Comparison of ENCODE assay signal across 8 cellular contexts in the genomic region with DNA sequence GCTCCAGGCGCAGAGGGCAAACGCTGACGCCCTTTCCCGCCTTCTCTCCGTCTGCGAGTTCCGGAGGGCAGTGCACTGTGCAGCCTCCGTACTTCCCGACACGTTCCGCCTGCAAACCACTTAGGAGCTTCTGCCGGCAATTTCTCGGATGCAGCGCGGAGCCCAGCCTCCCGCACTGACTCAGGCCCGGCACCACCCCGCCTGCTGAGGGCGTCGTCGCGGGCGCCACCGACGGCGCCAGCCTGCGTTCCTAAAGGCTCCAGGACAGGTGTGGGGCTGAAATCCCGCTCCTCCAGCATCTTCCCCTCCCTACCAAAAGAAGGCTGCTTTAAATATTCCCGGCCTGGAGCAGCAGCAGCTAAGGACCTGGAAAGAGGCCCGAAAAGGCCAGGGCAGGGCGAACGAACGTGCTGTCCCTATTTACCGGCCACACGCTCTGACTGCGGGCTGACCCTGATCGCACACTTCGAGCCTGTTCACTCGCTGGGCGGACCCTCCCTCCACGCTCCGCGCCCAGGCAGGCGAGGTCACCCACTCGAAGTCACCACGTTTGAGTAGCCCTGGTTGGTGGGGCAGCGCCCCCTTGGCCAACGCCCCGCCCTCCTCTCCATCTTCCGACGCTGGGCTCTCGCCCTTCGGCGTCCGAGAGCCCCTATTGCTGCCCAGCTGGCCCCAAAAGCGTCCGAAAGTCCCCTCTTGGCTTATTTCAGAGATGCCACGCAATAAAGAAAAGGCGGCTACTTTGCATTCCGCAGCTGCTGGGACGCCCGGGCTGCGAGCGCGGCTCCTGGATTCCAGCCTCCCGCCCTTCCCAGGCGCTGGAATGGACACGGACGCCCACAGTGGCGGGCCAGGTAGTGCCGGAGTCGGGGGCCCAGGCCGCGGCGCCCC. TPM values are rescaled to one million over a fixed set of nuclear protein-coding genes. Genes with fewer than 3 reads are reported as not detected.
DNase-seq lines count a peak whose midpoint lies in the region; ATAC-seq and TF ChIP-seq lines count a peak whose summit lies in the region.

No MANE protein-coding gene starts in this region.

- H3K27ac Mint-ChIP-seq in activated CD4-positive, alpha-beta T cell treated with anti-CD3 and anti-CD28 coated beads, Interleukin-2, amount 10 ng/mL, durations not matched to agents 24 days and 14 days = no peak overlapping the region
- H3K27ac Mint-ChIP-seq in WTC11 = no peak overlapping the region

- H3K36me3 Mint-ChIP-seq in activated CD4-positive, alpha-beta T cell treated with anti-CD3 and anti-CD28 coated beads, Interleukin-2, amount 10 ng/mL, durations not matched to agents 24 days and 14 days (ENCODE audit: low read depth) = no peaks in the 10 kb centered on the region
- no peaks in the 10 kb centered on the region for H3K36me3 Mint-ChIP-seq in WTC11

- H3K4me3 Mint-ChIP-seq in activated CD4-positive, alpha-beta T cell treated with anti-CD3 and anti-CD28 coated beads, Interleukin-2, amount 10 ng/mL, durations not matched to agents 24 days and 14 days = peak overlapping the region; percentile 90
- peak overlapping the region; percentile 78 for H3K4me3 Mint-ChIP-seq in WTC11

- H3K4me1 Mint-ChIP-seq in activated CD4-positive, alpha-beta T cell treated with anti-CD3 and anti-CD28 coated beads, Interleukin-2, amount 10 ng/mL, durations not matched to agents 24 days and 14 days = peaks cover 5% of the 10 kb centered on the region
- H3K4me1 Mint-ChIP-seq in WTC11 = peaks cover 15% of the 10 kb centered on the region

- ATAC-seq in HG02870 (IDR thresholded peaks at IDR 0.05; ENCODE audit: unreplicated experiment) (peak; percentile 40), WTC11 (peak; percentile 57), left ventricle myocardium superior (peak; percentile 60), sciatic nerve (peak; percentile 66)

- no peaks in the 10 kb centered on the region for H3K9me3 Mint-ChIP-seq in activated CD4-positive, alpha-beta T cell treated with anti-CD3 and anti-CD28 coated beads, Interleukin-2, amount 10 ng/mL, durations not matched to agents 24 days and 14 days
- no peaks in the 10 kb centered on the region for H3K9me3 Mint-ChIP-seq in WTC11

- intact Hi-C loops in activated CD4-positive, alpha-beta T cell treated with anti-CD3 and anti-CD28 coated beads, Interleukin-2, amount 10 ng/mL, durations not matched to agents 24 days and 14 days (cut with micrococcal nuclease) = loop anchor here (10.0 kb wide), 3 partner anchors 365 to 665 kb away; a partner anchor contains a TSS
- intact Hi-C loops in left ventricle myocardium superior (cut with micrococcal nuclease) (no loop called here), sciatic nerve (cut with DNase I) (no loop called here)

- no peak for DNase-seq in activated CD4-positive, alpha-beta T cell treated with anti-CD3 and anti-CD28 coated beads, Interleukin-2, amount 10 ng/mL, durations not matched to agents 24 days and 14 days
- DNase-seq in activated CD4-positive, alpha-beta T cell treated with anti-CD3 and anti-CD28 coated beads for 4 hours = no peak
- DNase-seq in WTC11 (ENCODE audit: low spot score) (peak; percentile 54), left ventricle myocardium superior (peak; percentile 31), sciatic nerve (ENCODE audit: low spot score) (no peak), GM19240 (ENCODE audit: insufficient read length, low spot score) (no peak), cerebellar cortex (ENCODE audit: low spot score) (no peak)

- CTCF ChIA-PET in WTC11 (lab: Charles Lee) = interaction anchor here (0.6 to 2.4 kb wide), 3 partner anchors 9 to 82 kb away, joined by 3 to 18 read pairs (median 4); no protein-coding TSS in a partner anchor

- POLR2A ChIA-PET in WTC11 (lab: Charles Lee) = interaction anchor here (0.6 to 3.6 kb wide), 3 partner anchors 9 to 1160 kb away, joined by 3 to 27 read pairs (median 4); a partner anchor contains a TSS

- no peak for TF ChIP-seq CTCF in WTC11 (IDR thresholded peaks at IDR 0.05)

- peaks cover 77% of the 10 kb centered on the region for H3K27me3 Mint-ChIP-seq in activated CD4-positive, alpha-beta T cell treated with anti-CD3 and anti-CD28 coated beads, Interleukin-2, amount 10 ng/mL, durations not matched to agents 24 days and 14 days
- peaks cover 74% of the 10 kb centered on the region for H3K27me3 Mint-ChIP-seq in WTC11 (ENCODE audit: low read depth)

TF ChIP-seq in WTC11, 78 proteins besides CTCF, POLR2A, EP300 and RAD21 (continues in another document):
- TF ChIP-seq ESRRA (CRISPR knock-in tag; IDR thresholded peaks at IDR 0.05; ENCODE audit: borderline replicate concordance) (no peak), TP53 (CRISPR knock-in tag; IDR thresholded peaks at IDR 0.05) (no peak), FOXJ3 (CRISPR knock-in tag; IDR thresholded peaks at IDR 0.05; ENCODE audit: borderline replicate concordance) (no peak), ETV6 (CRISPR knock-in tag; IDR thresholded peaks at IDR 0.05) (peak; percentile 24; the same call in 1 of the 2 replicates), ZNF121 (CRISPR knock-in tag; IDR thresholded peaks at IDR 0.05) (peak; percentile 29; the same call in 1 of the 2 replicates), ELF4 (CRISPR knock-in tag; IDR thresholded peaks at IDR 0.05; ENCODE audit: low read depth) (no peak), TEAD1 (CRISPR knock-in tag; IDR thresholded peaks at IDR 0.05) (peak; percentile 38; the same call in 1 of the 2 replicates)
- TF ChIP-seq, protein P1, sequence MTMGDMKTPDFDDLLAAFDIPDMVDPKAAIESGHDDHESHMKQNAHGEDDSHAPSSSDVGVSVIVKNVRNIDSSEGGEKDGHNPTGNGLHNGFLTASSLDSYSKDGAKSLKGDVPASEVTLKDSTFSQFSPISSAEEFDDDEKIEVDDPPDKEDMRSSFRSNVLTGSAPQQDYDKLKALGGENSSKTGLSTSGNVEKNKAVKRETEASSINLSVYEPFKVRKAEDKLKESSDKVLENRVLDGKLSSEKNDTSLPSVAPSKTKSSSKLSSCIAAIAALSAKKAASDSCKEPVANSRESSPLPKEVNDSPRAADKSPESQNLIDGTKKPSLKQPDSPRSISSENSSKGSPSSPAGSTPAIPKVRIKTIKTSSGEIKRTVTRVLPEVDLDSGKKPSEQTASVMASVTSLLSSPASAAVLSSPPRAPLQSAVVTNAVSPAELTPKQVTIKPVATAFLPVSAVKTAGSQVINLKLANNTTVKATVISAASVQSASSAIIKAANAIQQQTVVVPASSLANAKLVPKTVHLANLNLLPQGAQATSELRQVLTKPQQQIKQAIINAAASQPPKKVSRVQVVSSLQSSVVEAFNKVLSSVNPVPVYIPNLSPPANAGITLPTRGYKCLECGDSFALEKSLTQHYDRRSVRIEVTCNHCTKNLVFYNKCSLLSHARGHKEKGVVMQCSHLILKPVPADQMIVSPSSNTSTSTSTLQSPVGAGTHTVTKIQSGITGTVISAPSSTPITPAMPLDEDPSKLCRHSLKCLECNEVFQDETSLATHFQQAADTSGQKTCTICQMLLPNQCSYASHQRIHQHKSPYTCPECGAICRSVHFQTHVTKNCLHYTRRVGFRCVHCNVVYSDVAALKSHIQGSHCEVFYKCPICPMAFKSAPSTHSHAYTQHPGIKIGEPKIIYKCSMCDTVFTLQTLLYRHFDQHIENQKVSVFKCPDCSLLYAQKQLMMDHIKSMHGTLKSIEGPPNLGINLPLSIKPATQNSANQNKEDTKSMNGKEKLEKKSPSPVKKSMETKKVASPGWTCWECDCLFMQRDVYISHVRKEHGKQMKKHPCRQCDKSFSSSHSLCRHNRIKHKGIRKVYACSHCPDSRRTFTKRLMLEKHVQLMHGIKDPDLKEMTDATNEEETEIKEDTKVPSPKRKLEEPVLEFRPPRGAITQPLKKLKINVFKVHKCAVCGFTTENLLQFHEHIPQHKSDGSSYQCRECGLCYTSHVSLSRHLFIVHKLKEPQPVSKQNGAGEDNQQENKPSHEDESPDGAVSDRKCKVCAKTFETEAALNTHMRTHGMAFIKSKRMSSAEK (CRISPR knock-in tag; IDR thresholded peaks at IDR 0.05; ENCODE audit: borderline replicate concordance) = no peak
- TF ChIP-seq, protein P2, sequence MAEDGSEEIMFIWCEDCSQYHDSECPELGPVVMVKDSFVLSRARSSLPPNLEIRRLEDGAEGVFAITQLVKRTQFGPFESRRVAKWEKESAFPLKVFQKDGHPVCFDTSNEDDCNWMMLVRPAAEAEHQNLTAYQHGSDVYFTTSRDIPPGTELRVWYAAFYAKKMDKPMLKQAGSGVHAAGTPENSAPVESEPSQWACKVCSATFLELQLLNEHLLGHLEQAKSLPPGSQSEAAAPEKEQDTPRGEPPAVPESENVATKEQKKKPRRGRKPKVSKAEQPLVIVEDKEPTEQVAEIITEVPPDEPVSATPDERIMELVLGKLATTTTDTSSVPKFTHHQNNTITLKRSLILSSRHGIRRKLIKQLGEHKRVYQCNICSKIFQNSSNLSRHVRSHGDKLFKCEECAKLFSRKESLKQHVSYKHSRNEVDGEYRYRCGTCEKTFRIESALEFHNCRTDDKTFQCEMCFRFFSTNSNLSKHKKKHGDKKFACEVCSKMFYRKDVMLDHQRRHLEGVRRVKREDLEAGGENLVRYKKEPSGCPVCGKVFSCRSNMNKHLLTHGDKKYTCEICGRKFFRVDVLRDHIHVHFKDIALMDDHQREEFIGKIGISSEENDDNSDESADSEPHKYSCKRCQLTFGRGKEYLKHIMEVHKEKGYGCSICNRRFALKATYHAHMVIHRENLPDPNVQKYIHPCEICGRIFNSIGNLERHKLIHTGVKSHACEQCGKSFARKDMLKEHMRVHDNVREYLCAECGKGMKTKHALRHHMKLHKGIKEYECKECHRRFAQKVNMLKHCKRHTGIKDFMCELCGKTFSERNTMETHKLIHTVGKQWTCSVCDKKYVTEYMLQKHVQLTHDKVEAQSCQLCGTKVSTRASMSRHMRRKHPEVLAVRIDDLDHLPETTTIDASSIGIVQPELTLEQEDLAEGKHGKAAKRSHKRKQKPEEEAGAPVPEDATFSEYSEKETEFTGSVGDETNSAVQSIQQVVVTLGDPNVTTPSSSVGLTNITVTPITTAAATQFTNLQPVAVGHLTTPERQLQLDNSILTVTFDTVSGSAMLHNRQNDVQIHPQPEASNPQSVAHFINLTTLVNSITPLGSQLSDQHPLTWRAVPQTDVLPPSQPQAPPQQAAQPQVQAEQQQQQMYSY (CRISPR knock-in tag; IDR thresholded peaks at IDR 0.05) = no peak
- TF ChIP-seq, protein P3, sequence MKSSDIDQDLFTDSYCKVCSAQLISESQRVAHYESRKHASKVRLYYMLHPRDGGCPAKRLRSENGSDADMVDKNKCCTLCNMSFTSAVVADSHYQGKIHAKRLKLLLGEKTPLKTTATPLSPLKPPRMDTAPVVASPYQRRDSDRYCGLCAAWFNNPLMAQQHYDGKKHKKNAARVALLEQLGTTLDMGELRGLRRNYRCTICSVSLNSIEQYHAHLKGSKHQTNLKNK (CRISPR knock-in tag; IDR thresholded peaks at IDR 0.05) = no peak

RNA-seq across cellular contexts. Expression of a gene that starts 9.6 kb away (rescaled TPM):
- total RNA-seq in activated CD4-positive, alpha-beta T cell treated with anti-CD3 and anti-CD28 coated beads, Interleukin-2, amount 10 ng/mL, durations not matched to agents 24 days and 14 days = 0.12 TPM in 1 of 2 replicates, not detected in the other
- total RNA-seq in WTC11 (2021) (17.4 to 24.1 TPM (median 20.0 TPM) in 3 replicates), left ventricle myocardium superior (0.50 TPM), sciatic nerve (3.7 TPM)

Comparison
In these comparisons a context has a peak if more than half of its experiments do, and no peak if none do; other contexts are left out.
1. DNase-seq: peak in WTC11 (single experiment) and left ventricle myocardium superior (single experiment); none in activated CD4-positive, alpha-beta T cell treated with anti-CD3 and anti-CD28 coated beads, Interleukin-2, amount 10 ng/mL, durations not matched to agents 24 days and 14 days (single experiment), activated CD4-positive, alpha-beta T cell treated with anti-CD3 and anti-CD28 coated beads for 4 hours (0 of 2), sciatic nerve (single experiment), GM19240 (single experiment) and cerebellar cortex (single experiment).
2. Peak in every context shown above with its lines, with median percentiles within 50 percentile points of each other: ATAC-seq.